Comparison of ENCODE assay signal across 39 cellular contexts in the genomic region with DNA sequence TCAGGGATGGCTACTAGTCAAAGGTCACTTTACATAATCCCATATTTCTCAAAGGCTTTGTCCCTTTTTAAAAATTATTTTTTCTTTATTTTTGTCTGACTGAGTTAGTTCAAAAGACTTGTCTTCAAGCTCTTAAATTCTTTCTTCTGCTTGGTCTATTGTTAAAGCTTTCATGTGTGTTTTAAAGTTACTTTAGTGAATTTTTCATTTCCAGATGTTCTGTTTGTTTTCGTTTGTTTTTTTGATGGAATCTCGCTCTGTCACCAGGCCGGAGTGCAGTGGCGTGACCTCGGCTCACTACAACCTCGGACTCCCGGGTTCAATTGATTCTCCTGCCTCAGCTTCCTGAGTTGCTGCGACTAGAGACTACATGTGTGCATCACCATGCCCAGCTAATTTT. TPM values are rescaled to one million over a fixed set of nuclear protein-coding genes. Genes with fewer than 3 reads are reported as not detected.
"Had no signal": no experiment of that assay in that cellular context is flagged by ENCODE, and none has a peak within 500 bp of the region (broad histone marks: within the 10 kb centered on the region; RNA-seq: fewer than 3 reads in every experiment).

No MANE protein-coding gene starts in this region.

- H3K4me1 ChIP-seq: adrenal gland, ascending aorta, body of pancreas, breast epithelium had no signal

- DNase-seq: activated effector memory CD4-positive, alpha-beta T cell treated with anti-CD3 and anti-CD28 coated beads, Interleukin-2, amount 50 U/mL, for 16 hours; activated effector memory CD4-positive, alpha-beta T cell treated with Interleukin-2 at 50 U/mL for 16 hours; activated gamma-delta T cell; activated gamma-delta T cell treated with Interleukin-2 at 50 U/mL for 16 hours; activated naive CD4-positive, alpha-beta T cell; activated naive CD4-positive, alpha-beta T cell treated with anti-CD3 and anti-CD28 coated beads for 36 hours; activated naive CD4-positive, alpha-beta T cell treated with anti-CD3 and anti-CD28 coated beads, Interleukin-2, amount 10 ng/mL, durations not matched to agents 7 days and 5 days; activated naive CD4-positive, alpha-beta T cell treated with anti-CD3 and anti-CD28 coated beads, Interleukin-2, amount 50 U/mL, for 16 hours; activated naive CD4-positive, alpha-beta T cell treated with Interleukin-2 at 50 U/mL for 16 hours; activated naive CD8-positive, alpha-beta T cell treated with anti-CD3 and anti-CD28 coated beads for 36 hours; activated naive CD8-positive, alpha-beta T cell treated with anti-CD3 and anti-CD28 coated beads, Interleukin-2, amount 10 ng/mL, durations not matched to agents 7 days and 5 days; activated naive CD8-positive, alpha-beta T cell treated with anti-CD3 and anti-CD28 coated beads, Interleukin-2, amount 50 U/mL, for 24 hours; activated T-cell treated with anti-CD3 and anti-CD28 coated beads, Interleukin-2, amount 50 U/mL, for 1 hour; activated T-cell treated with anti-CD3 and anti-CD28 coated beads, Interleukin-2, amount 50 U/mL, for 24 hours; activated T-cell treated with anti-CD3 and anti-CD28 coated beads, Interleukin-2, amount 50 U/mL, for 48 hours; activated T-cell treated with anti-CD3 and anti-CD28 coated beads, Interleukin-2, amount 50 U/mL, for 72 hours; adrenal gland; amniotic stem cell; amygdala; anterior cingulate cortex; aorta; body of pancreas; brain microvascular endothelial cell; caudate nucleus; central memory CD4-positive, alpha-beta T cell; cerebellar nuclear complex had no signal

- H3K27me3 ChIP-seq: adrenal gland, ascending aorta, body of pancreas, brain microvascular endothelial cell, breast epithelium, cardiac muscle cell had no signal

- H3K36me3 ChIP-seq: adrenal gland, ascending aorta, brain microvascular endothelial cell, breast epithelium, cardiac muscle cell had no signal

- FAIRE-seq: astrocyte, bronchial epithelial cell had no signal

- H3K27ac ChIP-seq: adrenal gland, ascending aorta, body of pancreas, brain microvascular endothelial cell, breast epithelium, cardiac muscle cell had no signal

- ATAC-seq: activated naive CD4-positive, alpha-beta T cell treated with anti-CD3 and anti-CD28 coated beads, Interleukin-2, amount 50 U/mL, for 72 hours; activated naive CD8-positive, alpha-beta T cell treated with anti-CD3 and anti-CD28 coated beads, Interleukin-2, amount 50 U/mL, for 24 hours; activated T-cell treated with anti-CD3 and anti-CD28 coated beads, Interleukin-2, amount 50 U/mL, for 72 hours; activated T-helper 17 cell treated with anti-CD3 and anti-CD28 coated beads, Interleukin-2, amount 50 U/mL, for 72 hours; body of pancreas had no signal

- H3K4me1 Mint-ChIP-seq: activated naive CD4-positive, alpha-beta T cell treated with anti-CD3 and anti-CD28 coated beads, Interleukin-2, amount 10 ng/mL, durations not matched to agents 7 days and 5 days; activated naive CD4-positive, alpha-beta T cell treated with anti-CD3 and anti-CD28 coated beads, Interleukin-2, amount 50 U/mL, for 24 hours; activated naive CD8-positive, alpha-beta T cell treated with anti-CD3 and anti-CD28 coated beads for 36 hours; activated naive CD8-positive, alpha-beta T cell treated with anti-CD3 and anti-CD28 coated beads, Interleukin-2, amount 10 ng/mL, durations not matched to agents 7 days and 5 days; activated naive CD8-positive, alpha-beta T cell treated with anti-CD3 and anti-CD28 coated beads, Interleukin-2, amount 50 U/mL, for 24 hours; activated T-helper 17 cell treated with anti-CD3 and anti-CD28 coated beads, Interleukin-2, amount 50 U/mL, for 72 hours; brain; central memory CD8-positive, alpha-beta T cell had no signal

- H3K36me3 Mint-ChIP-seq: activated naive CD4-positive, alpha-beta T cell treated with anti-CD3 and anti-CD28 coated beads, Interleukin-2, amount 10 ng/mL, durations not matched to agents 7 days and 5 days; activated naive CD8-positive, alpha-beta T cell; activated naive CD8-positive, alpha-beta T cell treated with anti-CD3 and anti-CD28 coated beads for 36 hours; activated naive CD8-positive, alpha-beta T cell treated with anti-CD3 and anti-CD28 coated beads, Interleukin-2, amount 10 ng/mL, durations not matched to agents 7 days and 5 days had no signal

- H3K4me3 Mint-ChIP-seq: activated naive CD4-positive, alpha-beta T cell treated with anti-CD3 and anti-CD28 coated beads for 36 hours; activated naive CD4-positive, alpha-beta T cell treated with anti-CD3 and anti-CD28 coated beads, Interleukin-2, amount 10 ng/mL, durations not matched to agents 7 days and 5 days; activated naive CD4-positive, alpha-beta T cell treated with anti-CD3 and anti-CD28 coated beads, Interleukin-2, amount 50 U/mL, for 24 hours; activated naive CD8-positive, alpha-beta T cell; activated naive CD8-positive, alpha-beta T cell treated with anti-CD3 and anti-CD28 coated beads for 36 hours; activated naive CD8-positive, alpha-beta T cell treated with anti-CD3 and anti-CD28 coated beads, Interleukin-2, amount 10 ng/mL, durations not matched to agents 7 days and 5 days; activated naive CD8-positive, alpha-beta T cell treated with anti-CD3 and anti-CD28 coated beads, Interleukin-2, amount 50 U/mL, for 24 hours; activated T-cell treated with anti-CD3 and anti-CD28 coated beads, Interleukin-2, amount 50 U/mL, for 24 hours; activated T-cell treated with anti-CD3 and anti-CD28 coated beads, Interleukin-2, amount 50 U/mL, for 72 hours; activated T-helper 1 cell treated with anti-CD3 and anti-CD28 coated beads, Interleukin-12 subunit alpha, Interleukin-12 subunit beta, Interleukin-2, Interleukin-4 antibody, amounts not matched to agents 30 ng/mL and 10 ng/mL and 1 ng/mL, durations not matched to agents 14 hours and 24 hours and 36 hours; activated T-helper 17 cell treated with anti-CD3 and anti-CD28 coated beads, Interleukin-2, amount 50 U/mL, for 72 hours; brain; central memory CD8-positive, alpha-beta T cell had no signal

- H3K4me3 ChIP-seq: adrenal gland, ascending aorta, body of pancreas, breast epithelium, cardiac muscle cell had no signal

- H3K27me3 Mint-ChIP-seq: activated naive CD4-positive, alpha-beta T cell treated with anti-CD3 and anti-CD28 coated beads, Interleukin-2, amount 10 ng/mL, durations not matched to agents 7 days and 5 days; activated naive CD8-positive, alpha-beta T cell treated with anti-CD3 and anti-CD28 coated beads for 36 hours; activated naive CD8-positive, alpha-beta T cell treated with anti-CD3 and anti-CD28 coated beads, Interleukin-2, amount 10 ng/mL, durations not matched to agents 7 days and 5 days; activated T-cell treated with anti-CD3 and anti-CD28 coated beads, Interleukin-2, amount 50 U/mL, for 24 hours; activated T-helper 17 cell treated with anti-CD3 and anti-CD28 coated beads, Interleukin-2, amount 50 U/mL, for 72 hours; brain; central memory CD8-positive, alpha-beta T cell had no signal

RNA-seq across cellular contexts. Expression of gene SNCAIP, which starts 55.0 kb away (rescaled TPM):
- total RNA-seq: activated naive CD4-positive, alpha-beta T cell treated with anti-CD3 and anti-CD28 coated beads for 36 hours; activated naive CD4-positive, alpha-beta T cell treated with anti-CD3 and anti-CD28 coated beads, Interleukin-2, amount 50 U/mL, for 72 hours; activated naive CD8-positive, alpha-beta T cell treated with anti-CD3 and anti-CD28 coated beads for 36 hours; activated naive CD8-positive, alpha-beta T cell treated with anti-CD3 and anti-CD28 coated beads, Interleukin-2, amount 10 ng/mL, durations not matched to agents 7 days and 5 days; activated T-cell treated with anti-CD3 and anti-CD28 coated beads, Interleukin-2, amount 50 U/mL, for 72 hours; activated T-helper 1 cell treated with anti-CD3 and anti-CD28 coated beads, Interleukin-12 subunit alpha, Interleukin-12 subunit beta, Interleukin-2, Interleukin-4 antibody, amounts not matched to agents 30 ng/mL and 10 ng/mL and 1 ng/mL, durations not matched to agents 14 hours and 24 hours and 36 hours; activated T-helper 17 cell treated with anti-CD3 and anti-CD28 coated beads, Interleukin-2, amount 50 U/mL, for 72 hours; activated T-helper 2 cell treated with anti-CD3 and anti-CD28 coated beads, Interferon-gamma antibody, Interleukin-2, Interleukin-4, amounts not matched to agents 10 μg/mL and 5 μg/mL and 100 μg/mL, durations not matched to agents 14 hours and 24 hours and 36 hours had no signal
